Comparison of ENCODE assay signal across 20 cellular contexts in the genomic region with DNA sequence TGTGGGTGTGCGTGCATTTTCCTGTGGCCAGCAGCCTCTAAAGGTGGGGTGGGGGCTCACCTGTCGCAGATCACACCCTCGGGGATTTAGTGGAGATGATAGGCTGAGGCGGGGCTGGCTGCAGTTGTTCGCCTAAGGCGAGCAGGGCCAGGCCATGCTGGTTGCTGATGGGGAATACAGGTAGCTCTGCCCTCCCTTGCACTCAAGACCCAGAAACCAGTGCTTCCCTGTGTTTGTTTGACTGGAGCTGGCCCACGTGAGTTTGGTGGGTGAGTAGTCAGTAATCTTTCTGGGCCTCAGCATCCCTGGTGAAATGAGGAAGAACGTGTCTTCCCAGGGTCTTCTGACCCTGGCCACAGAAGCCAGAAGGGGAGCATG. TPM values are rescaled to one million over a fixed set of nuclear protein-coding genes. Genes with fewer than 3 reads are reported as not detected.
A peak's percentile ranks its signal among the peaks of the same experiment; 100 is the strongest.
DNase-seq lines count a peak whose midpoint lies in the region; ATAC-seq, FAIRE-seq and TF ChIP-seq lines count a peak whose summit lies in the region.
"Had no signal": no experiment of that assay in that cellular context is flagged by ENCODE, and none has a peak within 500 bp of the region (broad histone marks: within the 10 kb centered on the region; RNA-seq: fewer than 3 reads in every experiment).

No MANE protein-coding gene starts in this region.

- TF ChIP-seq POLR2A in HepG2 (IDR thresholded peaks at IDR 0.05; ENCODE audit: insufficient read depth in 1 of 2, low read depth in 2 of 2, low read length in 2 of 2): 0 out of 4 replicates have a peak, but pooled peaks of 1 of the 2 experiments have one; percentile 14
- TF ChIP-seq POLR2A in right lobe of liver (IDR thresholded peaks at IDR 0.05): no peak

- intact Hi-C loops in HepG2 (cut with micrococcal nuclease; ENCODE audit: unreplicated experiment) (no loop called here), right lobe of liver (cut with DNase I) (no loop called here), dorsolateral prefrontal cortex (cut with DNase I) (no loop called here), aorta (cut with DNase I) (no loop called here)

- H3K27me3 ChIP-seq in HepG2 (ENCODE audit: control insufficient read depth in 1 of 2, insufficient read depth in 2 of 2, low read length in 2 of 2) (no peaks in the 10 kb centered on the region), right lobe of liver (no peaks in the 10 kb centered on the region), dorsolateral prefrontal cortex (no peaks in the 10 kb centered on the region), osteoblast (ENCODE audit: insufficient read depth, low read length) (no peaks in the 10 kb centered on the region), aorta (ENCODE audit: control insufficient read depth in 1 of 2, insufficient read depth in 2 of 2, low read length in 1 of 2) (no peaks in the 10 kb centered on the region)

- peaks cover 2% of the 10 kb centered on the region for H4K20me1 ChIP-seq in HepG2 (ENCODE audit: insufficient read depth, low read length)
- H4K20me1 ChIP-seq in osteoblast (ENCODE audit: insufficient read depth, low read length): peaks cover 9% of the 10 kb centered on the region

- H3K9me3 ChIP-seq in HepG2 (ENCODE audit: low read length): no peaks in the 10 kb centered on the region
- no peaks in the 10 kb centered on the region for H3K9me3 ChIP-seq in right lobe of liver
- no peaks in the 10 kb centered on the region for H3K9me3 ChIP-seq in osteoblast (ENCODE audit: low read depth, low read length)
- no peaks in the 10 kb centered on the region for H3K9me3 ChIP-seq in aorta (ENCODE audit: control insufficient read depth, low read length)
- H3K9me3 ChIP-seq: A549 had no signal

- H3K4me1 ChIP-seq in HepG2 (ENCODE audit: insufficient read depth, low read length) (no peaks in the 10 kb centered on the region), right lobe of liver (no peaks in the 10 kb centered on the region), osteoblast (ENCODE audit: insufficient read depth, low read length) (no peaks in the 10 kb centered on the region), aorta (ENCODE audit: control insufficient read depth in 1 of 2, insufficient read depth in 2 of 2, low read length in 2 of 2) (no peaks in the 10 kb centered on the region)
- H3K4me1 ChIP-seq: A549 had no signal

- FAIRE-seq in HepG2 (lab: Jason Lieb, UNC): no peak
- FAIRE-seq: A549, GM12878, GM19239 had no signal

- no peak overlapping the region for H3K4me2 ChIP-seq in HepG2 (ENCODE audit: low read depth, low read length)
- no peak overlapping the region for H3K4me2 ChIP-seq in osteoblast (ENCODE audit: insufficient read depth, low read length)
- H3K4me2 ChIP-seq: A549, GM23338 had no signal

- ATAC-seq in HepG2: no peak
- no peak for ATAC-seq in right lobe of liver
- ATAC-seq in aorta (ENCODE audit: low FRiP score): no peak
- ATAC-seq in GM19463 (IDR thresholded peaks at IDR 0.05; ENCODE audit: unreplicated experiment): no peak
- ATAC-seq: GM12878 had no signal

- H3K27ac ChIP-seq in HepG2 (ENCODE audit: extremely low read length, insufficient read depth, low read length) (no peak overlapping the region), right lobe of liver (no peak overlapping the region), dorsolateral prefrontal cortex (peak overlapping the region in 40 of 59 donors; percentile 4 to 78 (median 56)), osteoblast (ENCODE audit: low read depth, low read length) (no peak overlapping the region), aorta (ENCODE audit: low read depth in 1 of 2, low read length in 2 of 2) (no peak overlapping the region)
- H3K27ac ChIP-seq: A549 had no signal

- H3K4me3 ChIP-seq in HepG2 (replicated peaks in 1 of 3; ENCODE audit: insufficient read depth in 1 of 3, low read depth in 2 of 3, low read length in 3 of 3) (no peak overlapping the region), right lobe of liver (no peak overlapping the region), dorsolateral prefrontal cortex (no peak overlapping the region), osteoblast (ENCODE audit: insufficient read depth, low read length) (no peak overlapping the region), aorta (ENCODE audit: low read length in 2 of 2) (no peak overlapping the region)
- H3K4me3 ChIP-seq: A549, GM12878, GM23338 had no signal

- CTCF ChIA-PET in HepG2 (lab: Yijun Ruan, JAX; ENCODE audit: low intra/inter-chr PET ratio, low total read pairs): no interaction called here

- peaks cover 37 to 55% of the 10 kb centered on the region in 2 experiments for H3K36me3 ChIP-seq in HepG2 (replicated peaks in 1 of 2; ENCODE audit: control insufficient read depth in 1 of 2, insufficient read depth in 2 of 2, low read length in 2 of 2)
- peaks cover 0 to 55% (median 18%) of the 10 kb centered on the region in 4 donors for H3K36me3 ChIP-seq in right lobe of liver
- peaks cover 34% of the 10 kb centered on the region for H3K36me3 ChIP-seq in osteoblast (ENCODE audit: insufficient read depth, low read length)
- peaks cover 0 to 6% of the 10 kb centered on the region in 2 donors for H3K36me3 ChIP-seq in aorta (ENCODE audit: control insufficient read depth in 1 of 2, insufficient read depth in 2 of 2, low read length in 1 of 2)

- H2AFZ ChIP-seq in HepG2 (ENCODE audit: low read length): no peak overlapping the region
- no peak overlapping the region for H2AFZ ChIP-seq in osteoblast (ENCODE audit: low read length)
- H2AFZ ChIP-seq: GM23338 had no signal

- in situ Hi-C loops in HepG2 (cut with HindIII; ENCODE audit: extremely low pct_ligation_motif_present, low pct_unique_long_range_greater_than_20kb): no loop called here

- DNase-seq in HepG2 (ENCODE audit: low spot score): no peak
- DNase-seq in right lobe of liver: no peak
- peak in 1 of 10 donors; percentile 21 for DNase-seq in dorsolateral prefrontal cortex
- DNase-seq in osteoblast (ENCODE audit: insufficient read length, low spot score, missing footprints): peak; percentile 78
- DNase-seq in aorta: no peak
- DNase-seq in NAMALWA (ENCODE audit: low spot score): no peak
- DNase-seq: CD4-positive, alpha-beta memory T cell; DMS153; GF-D8; KBM-7; NCI-H1417; NCI-H187; NCI-H226; NCI-H524; RPMI8226 had no signal

- BruUV-seq in HepG2 (replicated peaks; lab: Mats Ljungman, UMichigan): no TSS peak

- no peak for TF ChIP-seq RAD21 in HepG2 (CRISPR knock-in tag; IDR thresholded peaks at IDR 0.05)

- WGBS in HepG2 (ENCODE audit: low lambda C conversion rate): 93% methylated on average over 7 of the region's 8 CpGs
- WGBS in right lobe of liver (ENCODE audit: insufficient coverage, low coverage, low lambda C conversion rate, missing lambda C conversion rate): 83% methylated on average over 2 of the region's 8 CpGs
- 83 to 85% methylated on average over 8 of the region's 8 CpGs for WGBS in aorta, 2 donors

- TF ChIP-seq CTCF in HepG2 (CRISPR knock-in tag; IDR thresholded peaks at IDR 0.05) (no peak), right lobe of liver (IDR thresholded peaks at IDR 0.05) (no peak), dorsolateral prefrontal cortex (IDR thresholded peaks at IDR 0.05 in 54 of 56, conservative IDR thresholded peaks at IDR 0.05 in 2 of 56; ENCODE audit: low read depth in 1 of 56, partially characterized antibody in 56 of 56) (no peak), osteoblast (IDR thresholded peaks at IDR 0.05; ENCODE audit: extremely low read depth, low read depth, low read length) (no peak)

- no peaks in the 10 kb centered on the region for H3K79me2 ChIP-seq in HepG2 (ENCODE audit: insufficient read depth, low read length)
- H3K79me2 ChIP-seq in osteoblast (ENCODE audit: insufficient read depth, low read length): peaks cover 12% of the 10 kb centered on the region

- no peak for TF ChIP-seq EP300 in HepG2 (IDR thresholded peaks at IDR 0.05; ENCODE audit: low read depth in 2 of 2, low read length in 2 of 2)
- no peak for TF ChIP-seq EP300 in HepG2 (CRISPR knock-in tag; IDR thresholded peaks at IDR 0.05; ENCODE audit: borderline replicate concordance)

- POLR2A ChIA-PET in HepG2 (lab: Yijun Ruan, JAX): no interaction called here

- H3K9ac ChIP-seq in HepG2 (ENCODE audit: insufficient read depth, low read depth, low read length): no peak overlapping the region

RNA-seq across cellular contexts. Expression of gene FAM168B, which starts 46.0 kb away (rescaled TPM):
- total RNA-seq in HepG2 (2016; rRNA removed; fragmentation: Illumina TruSeq; extraction: Trizol) (63.7 and 64.5 TPM in 2 replicates), right lobe of liver (10 to 100 TPM; 28.1 to 69.7 (median 33.9) TPM), dorsolateral prefrontal cortex (100 to 1,000 TPM; 119 to 220 (median 170) TPM), osteoblast (100 and 117 TPM in 2 replicates), aorta (10 to 100 TPM; 80.3 to 86.7 TPM)
- 5.2 and 5.9 TPM in 2 replicates for total RNA-seq in HepG2 (2016; cell fraction: cytosol; rRNA removed; fragmentation: Illumina TruSeq; extraction: Trizol; ENCODE audit: low read depth)
- total RNA-seq in HepG2 (2016; cell fraction: insoluble cytoplasmic fraction; rRNA removed; fragmentation: Illumina TruSeq; extraction: Trizol): 54.8 and 65.4 TPM in 2 replicates
- total RNA-seq in HepG2 (2016; cell fraction: membrane; rRNA removed; fragmentation: Illumina TruSeq; extraction: Trizol): 19.1 and 22.7 TPM in 2 replicates
- total RNA-seq in HepG2 (2016; cell fraction: nucleus; rRNA removed; fragmentation: Illumina TruSeq; extraction: Trizol): 38.5 and 42.2 TPM in 2 replicates
- polyA plus RNA-seq in HepG2 (2011; rRNA removed) (113 and 127 TPM in 2 replicates), aorta (10 to 100 TPM; 31.3 to 35.8 TPM)
- 82.0 and 115 TPM in 2 replicates for polyA plus RNA-seq in HepG2 (2011; cell fraction: cytosol; rRNA removed)
- 115 and 127 TPM in 2 replicates for polyA plus RNA-seq in HepG2 (2011; cell fraction: nucleus; rRNA removed)
- polyA plus RNA-seq in HepG2 (2012): 63.9 and 65.2 TPM in 2 replicates
- polyA plus RNA-seq in HepG2 (2016; cell fraction: cytosol; fragmentation: Illumina TruSeq; extraction: Trizol; ENCODE audit: low read depth): 3.6 and 4.4 TPM in 2 replicates
- polyA plus RNA-seq in HepG2 (2016; cell fraction: insoluble cytoplasmic fraction; fragmentation: Illumina TruSeq; extraction: Trizol; ENCODE audit: low read depth): 63.7 and 70.4 TPM in 2 replicates
- 10.7 and 10.9 TPM in 2 replicates for polyA plus RNA-seq in HepG2 (2016; cell fraction: membrane; fragmentation: Illumina TruSeq; extraction: Trizol; ENCODE audit: low read depth)
- polyA plus RNA-seq in HepG2 (2016; cell fraction: nucleus; fragmentation: Illumina TruSeq; extraction: Trizol; ENCODE audit: insufficient read depth, low read depth): 58.6 and 63.4 TPM in 2 replicates
- 146 and 269 TPM in 2 replicates for polyA minus RNA-seq in HepG2 (2011; rRNA and poly(A)+ RNA removed; ENCODE audit: low replicate concordance)
- 63.9 and 69.7 TPM in 2 replicates for polyA minus RNA-seq in HepG2 (2011; cell fraction: cytosol; rRNA and poly(A)+ RNA removed)
- 31.0 and 31.8 TPM in 2 replicates for polyA minus RNA-seq in HepG2 (2011; cell fraction: nucleus; rRNA and poly(A)+ RNA removed)

RNA-seq across cellular contexts. Expression of gene PLEKHB2, which starts 57.9 kb away (rescaled TPM):
- total RNA-seq in HepG2 (2016; rRNA removed; fragmentation: Illumina TruSeq; extraction: Trizol) (78.9 and 110 TPM in 2 replicates), right lobe of liver (10 to 100 TPM in 4 of 6 experiments, 1 to 10 TPM in 2; 8.9 to 22.3 (median 17.5) TPM), dorsolateral prefrontal cortex (100 to 1,000 TPM in 101 of 120 experiments, 10 to 100 TPM in 19; 67.0 to 178 (median 121) TPM), osteoblast (63.9 and 79.3 TPM in 2 replicates), aorta (10 to 100 TPM; 23.8 to 41.3 TPM)
- total RNA-seq in HepG2 (2016; cell fraction: cytosol; rRNA removed; fragmentation: Illumina TruSeq; extraction: Trizol; ENCODE audit: low read depth): 5.7 and 5.8 TPM in 2 replicates
- total RNA-seq in HepG2 (2016; cell fraction: insoluble cytoplasmic fraction; rRNA removed; fragmentation: Illumina TruSeq; extraction: Trizol): 79.4 and 115 TPM in 2 replicates
- 23.2 and 24.7 TPM in 2 replicates for total RNA-seq in HepG2 (2016; cell fraction: membrane; rRNA removed; fragmentation: Illumina TruSeq; extraction: Trizol)
- 42.5 and 48.0 TPM in 2 replicates for total RNA-seq in HepG2 (2016; cell fraction: nucleus; rRNA removed; fragmentation: Illumina TruSeq; extraction: Trizol)
- polyA plus RNA-seq in HepG2 (2011; rRNA removed) (61.5 and 73.0 TPM in 2 replicates), aorta (10 to 100 TPM; 17.4 to 31.3 TPM)
- 65.3 and 72.4 TPM in 2 replicates for polyA plus RNA-seq in HepG2 (2011; cell fraction: cytosol; rRNA removed)
- polyA plus RNA-seq in HepG2 (2011; cell fraction: nucleus; rRNA removed): 45.0 and 54.5 TPM in 2 replicates
- polyA plus RNA-seq in HepG2 (2012): 45.1 and 56.7 TPM in 2 replicates
- polyA plus RNA-seq in HepG2 (2016; cell fraction: cytosol; fragmentation: Illumina TruSeq; extraction: Trizol; ENCODE audit: low read depth): 3.1 TPM in 2 replicates
- 88.2 and 92.6 TPM in 2 replicates for polyA plus RNA-seq in HepG2 (2016; cell fraction: insoluble cytoplasmic fraction; fragmentation: Illumina TruSeq; extraction: Trizol; ENCODE audit: low read depth)
- polyA plus RNA-seq in HepG2 (2016; cell fraction: membrane; fragmentation: Illumina TruSeq; extraction: Trizol; ENCODE audit: low read depth): 9.5 and 11.4 TPM in 2 replicates
- polyA plus RNA-seq in HepG2 (2016; cell fraction: nucleus; fragmentation: Illumina TruSeq; extraction: Trizol; ENCODE audit: insufficient read depth, low read depth): 55.3 and 58.5 TPM in 2 replicates
- polyA minus RNA-seq in HepG2 (2011; rRNA and poly(A)+ RNA removed; ENCODE audit: low replicate concordance): 79.4 and 118 TPM in 2 replicates
- 62.2 and 79.1 TPM in 2 replicates for polyA minus RNA-seq in HepG2 (2011; cell fraction: cytosol; rRNA and poly(A)+ RNA removed)
- polyA minus RNA-seq in HepG2 (2011; cell fraction: nucleus; rRNA and poly(A)+ RNA removed): 51.4 and 56.7 TPM in 2 replicates

Comparison
In these comparisons a context has a peak if more than half of its experiments do, and no peak if none do; other contexts are left out.
1. H3K27ac ChIP-seq: peak in dorsolateral prefrontal cortex (40 of 59); none in HepG2 (single experiment), right lobe of liver (0 of 3), osteoblast (single experiment) and aorta (0 of 2).